In the genomic region with DNA sequence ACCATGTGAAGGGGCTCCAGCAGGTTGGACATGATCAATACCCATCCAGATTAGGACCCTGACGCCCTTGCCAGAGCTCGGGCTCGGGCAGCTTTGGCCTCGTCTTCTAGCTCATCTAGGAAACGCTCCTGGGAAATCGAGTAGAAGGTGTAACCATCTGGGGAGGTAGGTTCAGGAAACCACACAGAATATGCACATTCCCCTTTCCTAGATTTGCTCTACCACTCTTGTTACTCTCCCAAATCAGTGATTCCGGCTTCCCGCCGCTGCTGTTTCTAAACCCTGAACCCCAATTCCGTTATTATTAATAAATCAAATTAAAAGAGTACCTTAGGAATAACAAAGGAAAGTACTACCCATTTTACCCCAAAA, we compare ENCODE assay signal across 1 cellular context.
TF ChIP-seq lines count a peak whose summit lies in the region.

No MANE protein-coding gene starts in this region.

TF ChIP-seq in endothelial cell of umbilical vein, 7 proteins besides CTCF, POLR2A, EP300 and RAD21:
- TF ChIP-seq POLR2AphosphoS5 (IDR thresholded peaks at IDR 0.05; ENCODE audit: insufficient read depth, low read depth, low read length) (no peak), EZH2 (IDR thresholded peaks at IDR 0.05; ENCODE audit: borderline replicate concordance, low read depth, low read length, severe bottlenecking) (no peak), JUN (IDR thresholded peaks at IDR 0.05; ENCODE audit: borderline replicate concordance, insufficient read depth, insufficient read length, low read depth) (no peak), MYC (IDR thresholded peaks at IDR 0.05; ENCODE audit: low read depth, low read length) (no peak), GATA2 (IDR thresholded peaks at IDR 0.05; ENCODE audit: insufficient read depth, insufficient read length, low read depth, low read length) (no peak), FOS (IDR thresholded peaks at IDR 0.05; ENCODE audit: borderline replicate concordance, insufficient read depth, low read length) (no peak)
- TF ChIP-seq, protein P1, sequence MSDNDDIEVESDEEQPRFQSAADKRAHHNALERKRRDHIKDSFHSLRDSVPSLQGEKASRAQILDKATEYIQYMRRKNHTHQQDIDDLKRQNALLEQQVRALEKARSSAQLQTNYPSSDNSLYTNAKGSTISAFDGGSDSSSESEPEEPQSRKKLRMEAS (IDR thresholded peaks at IDR 0.05; ENCODE audit: insufficient read depth, insufficient read length), result no peak
